Comparison of ENCODE assay signal across 31 cellular contexts in the genomic region with DNA sequence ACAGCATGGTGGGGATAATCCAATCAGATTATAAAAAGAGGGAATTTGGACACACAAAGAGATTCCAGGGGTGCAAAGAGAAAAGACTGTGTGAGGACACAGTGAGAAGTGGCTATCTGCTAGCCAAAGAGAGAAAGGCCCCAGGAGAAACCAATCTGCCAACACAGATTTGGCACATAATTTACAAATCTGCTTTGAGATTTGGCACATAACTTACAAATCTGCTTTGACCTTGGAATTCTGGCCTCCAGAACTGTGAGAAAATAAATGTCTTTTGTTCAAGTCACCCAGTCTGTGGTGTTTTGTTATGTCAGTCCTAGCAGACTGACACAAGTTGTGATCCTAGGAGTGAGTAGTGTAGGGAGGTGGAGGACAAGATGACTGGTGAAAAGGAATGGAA. TPM values are rescaled to one million over a fixed set of nuclear protein-coding genes. Genes with fewer than 3 reads are reported as not detected.
A peak's percentile ranks its signal among the peaks of the same experiment; 100 is the strongest.
DNase-seq lines count a peak whose midpoint lies in the region; ATAC-seq, FAIRE-seq and TF ChIP-seq lines count a peak whose summit lies in the region.
"Had no signal": no experiment of that assay in that cellular context is flagged by ENCODE, and none has a peak within 500 bp of the region (broad histone marks: within the 10 kb centered on the region; RNA-seq: fewer than 3 reads in every experiment).

No MANE protein-coding gene starts in this region.

- 0 out of 2 replicates have a peak overlapping the region, but pooled peaks have one; percentile 2 for H3K9ac ChIP-seq in HepG2 (ENCODE audit: insufficient read depth, low read depth, low read length)

- H3K79me2 ChIP-seq in HepG2 (ENCODE audit: insufficient read depth, low read length) = no peaks in the 10 kb centered on the region
- H3K79me2 ChIP-seq in osteoblast (ENCODE audit: insufficient read depth, low read length) = no peaks in the 10 kb centered on the region

- no peaks in the 10 kb centered on the region for H4K20me1 ChIP-seq in HepG2 (ENCODE audit: insufficient read depth, low read length)
- no peaks in the 10 kb centered on the region for H4K20me1 ChIP-seq in osteoblast (ENCODE audit: insufficient read depth, low read length)

- intact Hi-C loops in HepG2 (cut with micrococcal nuclease; ENCODE audit: unreplicated experiment) (no loop called here), right lobe of liver (cut with DNase I) (no loop called here)

- no peak for ATAC-seq in HepG2
- no peak for ATAC-seq in right lobe of liver
- ATAC-seq in GM18498 (IDR thresholded peaks at IDR 0.05; ENCODE audit: unreplicated experiment) = no peak
- ATAC-seq: activated CD4-positive, alpha-beta T cell treated with anti-CD3 and anti-CD28 coated beads for 36 hours; activated CD8-positive, alpha-beta T cell treated with anti-CD3 and anti-CD28 coated beads, Interleukin-2, amount 10 ng/mL, durations not matched to agents 7 days and 5 days; left lung; stimulated activated naive B cell treated with anti-CD40 and anti-IgM and Interleukin-4, amounts not matched to agents 10 μg/mL and 1 μg/mL and 100 μg/mL, for 72 hours had no signal

- TF ChIP-seq POLR2A in HepG2 (IDR thresholded peaks at IDR 0.05; ENCODE audit: insufficient read depth in 1 of 2, low read depth in 2 of 2, low read length in 2 of 2) (no peak), right lobe of liver (IDR thresholded peaks at IDR 0.05) (no peak)

- TF ChIP-seq RAD21 in HepG2 (CRISPR knock-in tag; IDR thresholded peaks at IDR 0.05) = no peak

- no peak overlapping the region for H3K4me3 ChIP-seq in HepG2 (replicated peaks in 1 of 3; ENCODE audit: insufficient read depth in 1 of 3, low read depth in 2 of 3, low read length in 3 of 3)
- no peak overlapping the region for H3K4me3 ChIP-seq in right lobe of liver
- no peak overlapping the region for H3K4me3 ChIP-seq in osteoblast (ENCODE audit: insufficient read depth, low read length)
- H3K4me3 ChIP-seq: left lung, PC-9, prostate gland had no signal

- POLR2A ChIA-PET in HepG2 (lab: Yijun Ruan, JAX) = no interaction called here

- in situ Hi-C loops in HepG2 (cut with HindIII; ENCODE audit: extremely low pct_ligation_motif_present, low pct_unique_long_range_greater_than_20kb) = no loop called here

- TF ChIP-seq CTCF in HepG2 (CRISPR knock-in tag; IDR thresholded peaks at IDR 0.05) (no peak), right lobe of liver (IDR thresholded peaks at IDR 0.05) (no peak), osteoblast (IDR thresholded peaks at IDR 0.05; ENCODE audit: extremely low read depth, low read depth, low read length) (no peak)

- no peak overlapping the region for H3K4me2 ChIP-seq in HepG2 (ENCODE audit: low read depth, low read length)
- no peak overlapping the region for H3K4me2 ChIP-seq in osteoblast (ENCODE audit: insufficient read depth, low read length)
- H3K4me2 ChIP-seq: PC-9 had no signal

- CTCF ChIA-PET in HepG2 (lab: Yijun Ruan, JAX; ENCODE audit: low intra/inter-chr PET ratio, low total read pairs) = no interaction called here

- H3K27me3 ChIP-seq in HepG2 (ENCODE audit: control insufficient read depth in 1 of 2, insufficient read depth in 2 of 2, low read length in 2 of 2) = no peaks in the 10 kb centered on the region
- no peaks in the 10 kb centered on the region for H3K27me3 ChIP-seq in right lobe of liver
- H3K27me3 ChIP-seq in osteoblast (ENCODE audit: insufficient read depth, low read length) = no peaks in the 10 kb centered on the region
- H3K27me3 ChIP-seq: left lung had no signal

- FAIRE-seq in HepG2 (lab: Jason Lieb, UNC) = peak; percentile 8
- FAIRE-seq: bronchial epithelial cell, endothelial cell of umbilical vein, GM18507, H1 had no signal

- H3K9me3 ChIP-seq in HepG2 (ENCODE audit: low read length) = no peaks in the 10 kb centered on the region
- H3K9me3 ChIP-seq in right lobe of liver = no peaks in the 10 kb centered on the region
- no peaks in the 10 kb centered on the region for H3K9me3 ChIP-seq in osteoblast (ENCODE audit: low read depth, low read length)
- H3K9me3 ChIP-seq: left lung, prostate gland had no signal

- no peak overlapping the region for H3K27ac ChIP-seq in HepG2 (ENCODE audit: extremely low read length, insufficient read depth, low read length)
- no peak overlapping the region for H3K27ac ChIP-seq in right lobe of liver
- H3K27ac ChIP-seq in osteoblast (ENCODE audit: low read depth, low read length) = no peak overlapping the region
- H3K27ac ChIP-seq: left lung, PC-9, prostate gland, VCaP had no signal

- no peaks in the 10 kb centered on the region for H3K36me3 ChIP-seq in HepG2 (replicated peaks in 1 of 2; ENCODE audit: control insufficient read depth in 1 of 2, insufficient read depth in 2 of 2, low read length in 2 of 2)
- no peaks in the 10 kb centered on the region for H3K36me3 ChIP-seq in right lobe of liver
- H3K36me3 ChIP-seq in osteoblast (ENCODE audit: insufficient read depth, low read length) = no peaks in the 10 kb centered on the region
- H3K36me3 ChIP-seq: left lung, prostate gland had no signal

- no peak for DNase-seq in HepG2 (ENCODE audit: low spot score)
- DNase-seq in right lobe of liver = no peak
- peak; percentile 62 for DNase-seq in fibroblast of peridontal ligament (ENCODE audit: extremely low read depth)
- no peak for DNase-seq in osteoblast (ENCODE audit: insufficient read length, low spot score, missing footprints)
- no peak for DNase-seq in DMS 273 treated with DMSO at 0.1 percent for 48 hours (lab: John Stamatoyannopoulos, UW)
- DNase-seq in occipital lobe (lab: John Stamatoyannopoulos, UW) = no peak
- DNase-seq in hypothalamus (lab: John Stamatoyannopoulos, UW) = no peak
- DNase-seq: activated CD4-positive, alpha-beta T cell treated with anti-CD3 and anti-CD28 coated beads for 36 hours; activated CD8-positive, alpha-beta T cell treated with anti-CD3 and anti-CD28 coated beads, Interleukin-2, amount 10 ng/mL, durations not matched to agents 7 days and 5 days; activated naive CD4-positive, alpha-beta T cell treated with anti-CD3 and anti-CD28 coated beads, Interleukin-2, amount 50 U/mL, for 16 hours; CD4-positive, alpha-beta T cell; glutamatergic neuron; islet precursor cell; KBM-7; left lung; MM.1S; NCI-H1417; NCI-H2029 treated with DMSO at 0.1 percent for 48 hours; NCI-H526; PC-9; SIG-M5; stimulated activated naive B cell treated with anti-CD40 and anti-IgM and Interleukin-4, amounts not matched to agents 10 μg/mL and 1 μg/mL and 100 μg/mL, for 72 hours; T1000 had no signal

- no TSS peak for BruUV-seq in HepG2 (replicated peaks; lab: Mats Ljungman, UMichigan)

- H3K4me1 ChIP-seq in HepG2 (ENCODE audit: insufficient read depth, low read length) (peaks cover 47% of the 10 kb centered on the region), right lobe of liver (peaks cover 0 to 13% (median 6%) of the 10 kb centered on the region in 4 donors), osteoblast (ENCODE audit: insufficient read depth, low read length) (peaks cover 42% of the 10 kb centered on the region)

- H2AFZ ChIP-seq in HepG2 (ENCODE audit: low read length) = no peak overlapping the region
- peak overlapping the region; percentile 17 for H2AFZ ChIP-seq in osteoblast (ENCODE audit: low read length)
- H2AFZ ChIP-seq: PC-9 had no signal

- TF ChIP-seq EP300 in HepG2 (IDR thresholded peaks at IDR 0.05; ENCODE audit: low read depth in 2 of 2, low read length in 2 of 2) (no peak), HepG2 (CRISPR knock-in tag; IDR thresholded peaks at IDR 0.05; ENCODE audit: borderline replicate concordance) (no peak)

RNA-seq across cellular contexts. Expression of a gene that starts 3.5 kb away (rescaled TPM):
- total RNA-seq in HepG2 (2016; rRNA removed; fragmentation: Illumina TruSeq; extraction: Trizol) (not detected in 2 replicates), right lobe of liver (1 to 10 TPM; 1.8 to 4.6 (median 3.1) TPM), osteoblast (0.29 TPM in 1 of 2 replicates, not detected in the other), occipital lobe (5.6 TPM)
- total RNA-seq in HepG2 (2016; cell fraction: cytosol; rRNA removed; fragmentation: Illumina TruSeq; extraction: Trizol; ENCODE audit: low read depth) = not detected in 2 replicates
- total RNA-seq in HepG2 (2016; cell fraction: insoluble cytoplasmic fraction; rRNA removed; fragmentation: Illumina TruSeq; extraction: Trizol) = not detected in 2 replicates
- total RNA-seq in HepG2 (2016; cell fraction: membrane; rRNA removed; fragmentation: Illumina TruSeq; extraction: Trizol) = not detected in 2 replicates
- not detected in 2 replicates for total RNA-seq in HepG2 (2016; cell fraction: nucleus; rRNA removed; fragmentation: Illumina TruSeq; extraction: Trizol)
- 0.15 and 0.25 TPM in 2 replicates for polyA plus RNA-seq in HepG2 (2011; rRNA removed)
- 0.03 and 0.11 TPM in 2 replicates for polyA plus RNA-seq in HepG2 (2011; cell fraction: cytosol; rRNA removed)
- polyA plus RNA-seq in HepG2 (2011; cell fraction: nucleus; rRNA removed) = not detected in 2 replicates
- polyA plus RNA-seq in HepG2 (2012) = 0.08 TPM in 1 of 2 replicates, not detected in the other
- polyA plus RNA-seq in HepG2 (2016; cell fraction: cytosol; fragmentation: Illumina TruSeq; extraction: Trizol; ENCODE audit: low read depth) = not detected in 2 replicates
- not detected in 2 replicates for polyA plus RNA-seq in HepG2 (2016; cell fraction: insoluble cytoplasmic fraction; fragmentation: Illumina TruSeq; extraction: Trizol; ENCODE audit: low read depth)
- polyA plus RNA-seq in HepG2 (2016; cell fraction: membrane; fragmentation: Illumina TruSeq; extraction: Trizol; ENCODE audit: low read depth) = not detected in 2 replicates
- not detected in 2 replicates for polyA plus RNA-seq in HepG2 (2016; cell fraction: nucleus; fragmentation: Illumina TruSeq; extraction: Trizol; ENCODE audit: insufficient read depth, low read depth)
- not detected in 2 replicates for polyA minus RNA-seq in HepG2 (2011; rRNA and poly(A)+ RNA removed; ENCODE audit: low replicate concordance)
- polyA minus RNA-seq in HepG2 (2011; cell fraction: cytosol; rRNA and poly(A)+ RNA removed) = not detected in 2 replicates
- not detected in 2 replicates for polyA minus RNA-seq in HepG2 (2011; cell fraction: nucleus; rRNA and poly(A)+ RNA removed)
- total RNA-seq: activated CD4-positive, alpha-beta T cell treated with anti-CD3 and anti-CD28 coated beads for 36 hours; activated CD8-positive, alpha-beta T cell treated with anti-CD3 and anti-CD28 coated beads, Interleukin-2, amount 10 ng/mL, durations not matched to agents 7 days and 5 days; activated T-helper 2 cell treated with anti-CD3 and anti-CD28 coated beads, Interferon-gamma antibody, Interleukin-2, Interleukin-4, amounts not matched to agents 10 μg/mL and 5 μg/mL and 100 μg/mL, durations not matched to agents 14 hours and 24 hours and 36 hours; bronchial epithelial cell; CD4-positive, alpha-beta T cell; PC-9 had no signal

RNA-seq across cellular contexts. Expression of a gene that starts 40.5 kb away (rescaled TPM):
- 226 and 431 TPM in 2 replicates for total RNA-seq in HepG2 (2016; rRNA removed; fragmentation: Illumina TruSeq; extraction: Trizol)
- total RNA-seq in HepG2 (2016; cell fraction: cytosol; rRNA removed; fragmentation: Illumina TruSeq; extraction: Trizol; ENCODE audit: low read depth) = 208 and 219 TPM in 2 replicates
- 231 and 434 TPM in 2 replicates for total RNA-seq in HepG2 (2016; cell fraction: insoluble cytoplasmic fraction; rRNA removed; fragmentation: Illumina TruSeq; extraction: Trizol)
- 245 and 253 TPM in 2 replicates for total RNA-seq in HepG2 (2016; cell fraction: membrane; rRNA removed; fragmentation: Illumina TruSeq; extraction: Trizol)
- total RNA-seq in HepG2 (2016; cell fraction: nucleus; rRNA removed; fragmentation: Illumina TruSeq; extraction: Trizol) = 420 and 443 TPM in 2 replicates
- polyA plus RNA-seq in HepG2 (2011; rRNA removed) = 1,198 and 1,359 TPM in 2 replicates
- 1,424 and 1,669 TPM in 2 replicates for polyA plus RNA-seq in HepG2 (2011; cell fraction: cytosol; rRNA removed)
- polyA plus RNA-seq in HepG2 (2011; cell fraction: nucleus; rRNA removed) = 327 and 438 TPM in 2 replicates
- polyA plus RNA-seq in HepG2 (2012) = 451 and 486 TPM in 2 replicates
- 115 and 136 TPM in 2 replicates for polyA plus RNA-seq in HepG2 (2016; cell fraction: cytosol; fragmentation: Illumina TruSeq; extraction: Trizol; ENCODE audit: low read depth)
- polyA plus RNA-seq in HepG2 (2016; cell fraction: insoluble cytoplasmic fraction; fragmentation: Illumina TruSeq; extraction: Trizol; ENCODE audit: low read depth) = 218 and 233 TPM in 2 replicates
- polyA plus RNA-seq in HepG2 (2016; cell fraction: membrane; fragmentation: Illumina TruSeq; extraction: Trizol; ENCODE audit: low read depth) = 148 and 158 TPM in 2 replicates
- 564 and 601 TPM in 2 replicates for polyA plus RNA-seq in HepG2 (2016; cell fraction: nucleus; fragmentation: Illumina TruSeq; extraction: Trizol; ENCODE audit: insufficient read depth, low read depth)
- polyA minus RNA-seq in HepG2 (2011; rRNA and poly(A)+ RNA removed; ENCODE audit: low replicate concordance) = 1,057 and 2,299 TPM in 2 replicates
- 560 and 611 TPM in 2 replicates for polyA minus RNA-seq in HepG2 (2011; cell fraction: cytosol; rRNA and poly(A)+ RNA removed)
- polyA minus RNA-seq in HepG2 (2011; cell fraction: nucleus; rRNA and poly(A)+ RNA removed) = 379 and 448 TPM in 2 replicates
- 10 to 100 TPM in 5 of 6 experiments, 1 to 10 TPM in 1; 7.9 to 63.0 (median 47.5) TPM for total RNA-seq in right lobe of liver
- 209 and 210 TPM in 2 replicates for total RNA-seq in osteoblast
- 18.2 TPM for total RNA-seq in occipital lobe
- total RNA-seq: activated CD4-positive, alpha-beta T cell treated with anti-CD3 and anti-CD28 coated beads for 36 hours; activated CD8-positive, alpha-beta T cell treated with anti-CD3 and anti-CD28 coated beads, Interleukin-2, amount 10 ng/mL, durations not matched to agents 7 days and 5 days; activated T-helper 2 cell treated with anti-CD3 and anti-CD28 coated beads, Interferon-gamma antibody, Interleukin-2, Interleukin-4, amounts not matched to agents 10 μg/mL and 5 μg/mL and 100 μg/mL, durations not matched to agents 14 hours and 24 hours and 36 hours; CD4-positive, alpha-beta T cell had no signal
